Comparison of ENCODE assay signal across 8 cellular contexts in the genomic region with DNA sequence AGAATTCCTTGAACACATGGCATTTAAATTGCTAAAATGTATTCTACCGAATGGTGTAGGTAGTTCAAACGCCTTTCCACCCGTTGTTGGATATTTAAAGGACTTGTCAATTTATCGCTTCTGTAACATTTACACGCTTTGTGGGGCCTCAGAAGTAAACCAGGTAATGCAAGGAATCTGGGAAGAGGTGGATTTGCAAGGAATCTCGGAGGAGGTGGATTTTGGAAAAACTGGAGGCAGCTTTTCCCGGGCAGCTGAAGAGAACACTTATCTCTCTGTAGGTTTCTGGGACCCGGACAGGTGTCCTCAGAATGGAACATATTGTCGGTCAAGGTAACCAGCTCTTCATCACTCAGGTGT. TPM values are rescaled to one million over a fixed set of nuclear protein-coding genes. Genes with fewer than 3 reads are reported as not detected.
A peak's percentile ranks its signal among the peaks of the same experiment; 100 is the strongest.
DNase-seq lines count a peak whose midpoint lies in the region; ATAC-seq and TF ChIP-seq lines count a peak whose summit lies in the region.

No MANE protein-coding gene starts in this region.

- peaks cover 26% of the 10 kb centered on the region for H3K4me1 Mint-ChIP-seq in activated CD8-positive, alpha-beta T cell treated with anti-CD3 and anti-CD28 coated beads, Interleukin-2, amount 10 ng/mL, durations not matched to agents 7 days and 5 days (ENCODE audit: low read depth)
- H3K4me1 Mint-ChIP-seq in stimulated activated memory B cell treated with anti-CD40 and anti-IgM and Interleukin-4, amounts not matched to agents 10 μg/mL and 1 μg/mL and 100 μg/mL, for 72 hours: peaks cover 42% of the 10 kb centered on the region

- POLR2A ChIA-PET in activated CD8-positive, alpha-beta T cell treated with anti-CD3 and anti-CD28 coated beads, Interleukin-2, amount 10 ng/mL, durations not matched to agents 7 days and 5 days (lab: Charles Lee): no interaction called here

- H3K9me3 Mint-ChIP-seq in activated CD8-positive, alpha-beta T cell treated with anti-CD3 and anti-CD28 coated beads, Interleukin-2, amount 10 ng/mL, durations not matched to agents 7 days and 5 days (ENCODE audit: insufficient read depth): no peaks in the 10 kb centered on the region
- no peaks in the 10 kb centered on the region for H3K9me3 Mint-ChIP-seq in stimulated activated memory B cell treated with anti-CD40 and anti-IgM and Interleukin-4, amounts not matched to agents 10 μg/mL and 1 μg/mL and 100 μg/mL, for 72 hours

- TF ChIP-seq CTCF in HFF-Myc (IDR thresholded peaks at IDR 0.05; ENCODE audit: low read depth, low read length, missing control alignments): no peak

- no peaks in the 10 kb centered on the region for H3K9me3 ChIP-seq in iPS-18c (ENCODE audit: control insufficient read depth, insufficient read depth, low read length)

- CTCF ChIA-PET in activated CD8-positive, alpha-beta T cell treated with anti-CD3 and anti-CD28 coated beads, Interleukin-2, amount 10 ng/mL, durations not matched to agents 7 days and 5 days (lab: Charles Lee): interaction anchor here (1.0 kb wide), 1 partner anchor 18 kb away, joined by 3 read pairs; no protein-coding TSS in a partner anchor

- H3K36me3 Mint-ChIP-seq in activated CD8-positive, alpha-beta T cell treated with anti-CD3 and anti-CD28 coated beads, Interleukin-2, amount 10 ng/mL, durations not matched to agents 7 days and 5 days (ENCODE audit: low read depth): no peaks in the 10 kb centered on the region
- H3K36me3 Mint-ChIP-seq in stimulated activated memory B cell treated with anti-CD40 and anti-IgM and Interleukin-4, amounts not matched to agents 10 μg/mL and 1 μg/mL and 100 μg/mL, for 72 hours: no peaks in the 10 kb centered on the region

- ATAC-seq in activated CD8-positive, alpha-beta T cell treated with anti-CD3 and anti-CD28 coated beads, Interleukin-2, amount 10 ng/mL, durations not matched to agents 7 days and 5 days: no peak
- no peak for ATAC-seq in stimulated activated memory B cell treated with anti-CD40 and anti-IgM and Interleukin-4, amounts not matched to agents 10 μg/mL and 1 μg/mL and 100 μg/mL, for 72 hours
- ATAC-seq in HG02759 (IDR thresholded peaks at IDR 0.05; ENCODE audit: unreplicated experiment): no peak

- H3K27me3 Mint-ChIP-seq in activated CD8-positive, alpha-beta T cell treated with anti-CD3 and anti-CD28 coated beads, Interleukin-2, amount 10 ng/mL, durations not matched to agents 7 days and 5 days (ENCODE audit: low read depth): no peaks in the 10 kb centered on the region
- no peaks in the 10 kb centered on the region for H3K27me3 Mint-ChIP-seq in stimulated activated memory B cell treated with anti-CD40 and anti-IgM and Interleukin-4, amounts not matched to agents 10 μg/mL and 1 μg/mL and 100 μg/mL, for 72 hours

- DNase-seq in HFF-Myc (ENCODE audit: extremely low read depth, low read depth) (no peak), AG20443 (ENCODE audit: low spot score) (no peak), NCI-H345 treated with DMSO at 0.1 percent for 48 hours (lab: John Stamatoyannopoulos, UW; ENCODE audit: unreplicated experiment) (no peak)
- DNase-seq in activated CD8-positive, alpha-beta T cell treated with anti-CD3 and anti-CD28 coated beads, Interleukin-2, amount 10 ng/mL, durations not matched to agents 7 days and 5 days: no peak
- DNase-seq in stimulated activated CD4-positive, alpha-beta T cell treated with anti-CD3 and anti-CD28 coated beads, Interleukin-4, amount 100 ng/mL, for 4 hours: no peak

- H3K4me3 ChIP-seq in HFF-Myc (replicated peaks; ENCODE audit: low read depth, low read length): peak overlapping the region; percentile 35
- peak overlapping the region; percentile 28; the same call in 1 of the 2 replicates for H3K4me3 ChIP-seq in iPS-18c (ENCODE audit: insufficient read depth, low read depth, low read length)

- H3K27ac Mint-ChIP-seq in activated CD8-positive, alpha-beta T cell treated with anti-CD3 and anti-CD28 coated beads, Interleukin-2, amount 10 ng/mL, durations not matched to agents 7 days and 5 days: peak overlapping the region; percentile 48
- peak overlapping the region; percentile 69 for H3K27ac Mint-ChIP-seq in stimulated activated memory B cell treated with anti-CD40 and anti-IgM and Interleukin-4, amounts not matched to agents 10 μg/mL and 1 μg/mL and 100 μg/mL, for 72 hours

- H3K4me3 Mint-ChIP-seq in activated CD8-positive, alpha-beta T cell treated with anti-CD3 and anti-CD28 coated beads, Interleukin-2, amount 10 ng/mL, durations not matched to agents 7 days and 5 days: peak overlapping the region; percentile 61
- peak overlapping the region; percentile 77 for H3K4me3 Mint-ChIP-seq in stimulated activated memory B cell treated with anti-CD40 and anti-IgM and Interleukin-4, amounts not matched to agents 10 μg/mL and 1 μg/mL and 100 μg/mL, for 72 hours

RNA-seq across cellular contexts. Expression of gene MAPK8, which starts 0.6 kb away (rescaled TPM):
- 10 to 100 TPM; 29.4 to 30.7 TPM for total RNA-seq in activated CD8-positive, alpha-beta T cell treated with anti-CD3 and anti-CD28 coated beads, Interleukin-2, amount 10 ng/mL, durations not matched to agents 7 days and 5 days

RNA-seq across cellular contexts. Expression of gene FRMPD2, which starts 31.4 kb away (rescaled TPM):
- not detected for total RNA-seq in activated CD8-positive, alpha-beta T cell treated with anti-CD3 and anti-CD28 coated beads, Interleukin-2, amount 10 ng/mL, durations not matched to agents 7 days and 5 days
